Comparison of ENCODE assay signal across 1 cellular context in the genomic region with DNA sequence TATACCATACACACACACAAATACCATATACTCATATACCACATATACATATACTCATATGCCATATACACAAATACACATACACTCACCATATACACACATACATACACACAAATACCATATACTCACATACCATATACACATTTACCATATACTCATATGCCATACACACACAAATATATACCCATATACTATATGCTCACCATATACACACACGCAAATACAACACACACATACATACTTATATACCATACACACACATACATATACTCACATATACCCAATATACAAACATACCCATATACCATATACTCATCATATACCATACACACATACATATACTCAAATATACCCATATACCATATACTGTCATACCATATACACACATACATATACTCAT.
TF ChIP-seq lines count a peak whose summit lies in the region.

No MANE protein-coding gene starts in this region.

TF ChIP-seq in WTC11, 78 proteins besides CTCF, POLR2A, EP300 and RAD21 (continued from another document):
- TF ChIP-seq STAT6 (CRISPR knock-in tag; conservative IDR thresholded peaks at IDR 0.05; ENCODE audit: low read depth): no peak
- no peak for TF ChIP-seq NR1H2 (CRISPR knock-in tag; IDR thresholded peaks at IDR 0.05)
- TF ChIP-seq, protein P1, sequence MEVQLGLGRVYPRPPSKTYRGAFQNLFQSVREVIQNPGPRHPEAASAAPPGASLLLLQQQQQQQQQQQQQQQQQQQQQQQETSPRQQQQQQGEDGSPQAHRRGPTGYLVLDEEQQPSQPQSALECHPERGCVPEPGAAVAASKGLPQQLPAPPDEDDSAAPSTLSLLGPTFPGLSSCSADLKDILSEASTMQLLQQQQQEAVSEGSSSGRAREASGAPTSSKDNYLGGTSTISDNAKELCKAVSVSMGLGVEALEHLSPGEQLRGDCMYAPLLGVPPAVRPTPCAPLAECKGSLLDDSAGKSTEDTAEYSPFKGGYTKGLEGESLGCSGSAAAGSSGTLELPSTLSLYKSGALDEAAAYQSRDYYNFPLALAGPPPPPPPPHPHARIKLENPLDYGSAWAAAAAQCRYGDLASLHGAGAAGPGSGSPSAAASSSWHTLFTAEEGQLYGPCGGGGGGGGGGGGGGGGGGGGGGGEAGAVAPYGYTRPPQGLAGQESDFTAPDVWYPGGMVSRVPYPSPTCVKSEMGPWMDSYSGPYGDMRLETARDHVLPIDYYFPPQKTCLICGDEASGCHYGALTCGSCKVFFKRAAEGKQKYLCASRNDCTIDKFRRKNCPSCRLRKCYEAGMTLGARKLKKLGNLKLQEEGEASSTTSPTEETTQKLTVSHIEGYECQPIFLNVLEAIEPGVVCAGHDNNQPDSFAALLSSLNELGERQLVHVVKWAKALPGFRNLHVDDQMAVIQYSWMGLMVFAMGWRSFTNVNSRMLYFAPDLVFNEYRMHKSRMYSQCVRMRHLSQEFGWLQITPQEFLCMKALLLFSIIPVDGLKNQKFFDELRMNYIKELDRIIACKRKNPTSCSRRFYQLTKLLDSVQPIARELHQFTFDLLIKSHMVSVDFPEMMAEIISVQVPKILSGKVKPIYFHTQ (CRISPR knock-in tag; IDR thresholded peaks at IDR 0.05): no peak
- TF ChIP-seq, protein P2, sequence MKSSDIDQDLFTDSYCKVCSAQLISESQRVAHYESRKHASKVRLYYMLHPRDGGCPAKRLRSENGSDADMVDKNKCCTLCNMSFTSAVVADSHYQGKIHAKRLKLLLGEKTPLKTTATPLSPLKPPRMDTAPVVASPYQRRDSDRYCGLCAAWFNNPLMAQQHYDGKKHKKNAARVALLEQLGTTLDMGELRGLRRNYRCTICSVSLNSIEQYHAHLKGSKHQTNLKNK (CRISPR knock-in tag; IDR thresholded peaks at IDR 0.05): no peak
- TF ChIP-seq AFF4 (CRISPR knock-in tag; IDR thresholded peaks at IDR 0.05; ENCODE audit: borderline replicate concordance): no peak
- TF ChIP-seq ZNF121 (CRISPR knock-in tag; IDR thresholded peaks at IDR 0.05): no peak
- TF ChIP-seq ETV6 (CRISPR knock-in tag; IDR thresholded peaks at IDR 0.05): no peak
